Comparison of ENCODE assay signal across 8 cellular contexts in genomic region chr11:76445122-76446084, GRCh38. TPM values are rescaled to one million over a fixed set of nuclear protein-coding genes. Genes with fewer than 3 reads are reported as not detected.
DNase-seq lines count a peak whose midpoint lies in the region; ATAC-seq and TF ChIP-seq lines count a peak whose summit lies in the region.

No MANE protein-coding gene starts in this region.

- POLR2A ChIA-PET in activated naive CD8-positive, alpha-beta T cell treated with anti-CD3 and anti-CD28 coated beads, Interleukin-2, amount 10 ng/mL, durations not matched to agents 7 days and 5 days (lab: Charles Lee), result interaction anchor here (1.1 to 1.6 kb wide), 3 partner anchors 8 to 213 kb away, joined by 3 read pairs; no protein-coding TSS in a partner anchor

- peaks cover 25% of the 10 kb centered on the region for H3K4me1 Mint-ChIP-seq in activated naive CD8-positive, alpha-beta T cell treated with anti-CD3 and anti-CD28 coated beads, Interleukin-2, amount 10 ng/mL, durations not matched to agents 7 days and 5 days
- peaks cover 28% of the 10 kb centered on the region for H3K4me1 Mint-ChIP-seq in osteocyte (ENCODE audit: unreplicated experiment)

- WGBS in thymus, result under 1% methylated on average over 56 of the region's 56 CpGs

- intact Hi-C loops in Right ventricle myocardium inferior (cut with DNase I), result loop anchor here (2.0 kb wide), 2 partner anchors 211 to 239 kb away; partner anchors contain the start of gene WNT11

- H3K4me3 ChIP-seq in thymus (ENCODE audit: low read length), result peak overlapping the region; percentile 93

- H3K27ac ChIP-seq in thymus (ENCODE audit: low read depth), result peak overlapping the region; percentile 86

- DNase-seq in ELF-1 (ENCODE audit: low read depth, low spot score) (peak; percentile 98), HCEC 1CT (peak; percentile 86), MV-4-11 (lab: John Stamatoyannopoulos, UW) (peak; percentile 74), SKM-1 treated with dmso at 0.1 percent for 144 hours (lab: John Stamatoyannopoulos, UW; ENCODE audit: unreplicated experiment) (peak; percentile 84), Right ventricle myocardium inferior (ENCODE audit: missing footprints) (peak; percentile 87), osteocyte (ENCODE audit: extremely low spot score, unreplicated experiment) (peak; percentile 89)
- peak; percentile 64 for DNase-seq in activated naive CD8-positive, alpha-beta T cell treated with anti-CD3 and anti-CD28 coated beads, Interleukin-2, amount 10 ng/mL, durations not matched to agents 7 days and 5 days

- peak; percentile 13 for ATAC-seq in activated naive CD8-positive, alpha-beta T cell treated with anti-CD3 and anti-CD28 coated beads, Interleukin-2, amount 10 ng/mL, durations not matched to agents 7 days and 5 days (ENCODE audit: low read depth)
- ATAC-seq in Right ventricle myocardium inferior, result peak; percentile 64

- peak overlapping the region; percentile 84 for H3K4me3 Mint-ChIP-seq in activated naive CD8-positive, alpha-beta T cell treated with anti-CD3 and anti-CD28 coated beads, Interleukin-2, amount 10 ng/mL, durations not matched to agents 7 days and 5 days
- H3K4me3 Mint-ChIP-seq in osteocyte (ENCODE audit: unreplicated experiment), result peak overlapping the region; percentile 92

- H3K4me1 ChIP-seq in thymus (ENCODE audit: control insufficient read depth, insufficient read depth, low read length), result peaks cover 12% of the 10 kb centered on the region

- no peaks in the 10 kb centered on the region for H3K27me3 ChIP-seq in thymus (ENCODE audit: control insufficient read depth, insufficient read depth)

- H3K27me3 Mint-ChIP-seq in activated naive CD8-positive, alpha-beta T cell treated with anti-CD3 and anti-CD28 coated beads, Interleukin-2, amount 10 ng/mL, durations not matched to agents 7 days and 5 days, result no peaks in the 10 kb centered on the region
- no peaks in the 10 kb centered on the region for H3K27me3 Mint-ChIP-seq in osteocyte (ENCODE audit: unreplicated experiment)

- H3K36me3 Mint-ChIP-seq in activated naive CD8-positive, alpha-beta T cell treated with anti-CD3 and anti-CD28 coated beads, Interleukin-2, amount 10 ng/mL, durations not matched to agents 7 days and 5 days, result peaks cover 13% of the 10 kb centered on the region
- peaks cover 19% of the 10 kb centered on the region for H3K36me3 Mint-ChIP-seq in osteocyte (ENCODE audit: unreplicated experiment)

- TF ChIP-seq CTCF in osteocyte (IDR thresholded peaks at IDR 0.05), result no peak

- no peaks in the 10 kb centered on the region for H3K9me3 Mint-ChIP-seq in activated naive CD8-positive, alpha-beta T cell treated with anti-CD3 and anti-CD28 coated beads, Interleukin-2, amount 10 ng/mL, durations not matched to agents 7 days and 5 days
- H3K9me3 Mint-ChIP-seq in osteocyte (ENCODE audit: unreplicated experiment), result no peaks in the 10 kb centered on the region

- H3K36me3 ChIP-seq in thymus (ENCODE audit: control insufficient read depth, insufficient read depth), result peaks cover 3% of the 10 kb centered on the region

- peak overlapping the region; percentile 93 for H3K27ac Mint-ChIP-seq in activated naive CD8-positive, alpha-beta T cell treated with anti-CD3 and anti-CD28 coated beads, Interleukin-2, amount 10 ng/mL, durations not matched to agents 7 days and 5 days
- peak overlapping the region; percentile 98 for H3K27ac Mint-ChIP-seq in osteocyte (ENCODE audit: unreplicated experiment)

- H3K9me3 ChIP-seq in thymus (ENCODE audit: control insufficient read depth), result no peaks in the 10 kb centered on the region

RNA-seq across cellular contexts. Expression of gene EMSY, which starts 0.6 kb away (rescaled TPM):
- 10 to 100 TPM; 35.7 to 42.4 TPM for total RNA-seq in activated naive CD8-positive, alpha-beta T cell treated with anti-CD3 and anti-CD28 coated beads, Interleukin-2, amount 10 ng/mL, durations not matched to agents 7 days and 5 days
- 17.9 TPM for total RNA-seq in Right ventricle myocardium inferior
- 23.8 and 24.1 TPM in 2 replicates for total RNA-seq in osteocyte
- polyA plus RNA-seq in thymus, result 9.3 TPM

Comparison
In these comparisons a context has a peak if more than half of its experiments do, and no peak if none do; other contexts are left out.
1. Peak in every context shown above with its lines: DNase-seq, ATAC-seq, H3K4me3 ChIP-seq and H3K27ac ChIP-seq.